Comparison of ENCODE assay signal across 2 cellular contexts in genomic region chr9:124598048-124598447, GRCh38.
TF ChIP-seq lines count a peak whose summit lies in the region.

No MANE protein-coding gene starts in this region.

TF ChIP-seq in GM23338, 12 proteins besides CTCF, POLR2A, EP300 and RAD21 (continued from another document):
- TF ChIP-seq CREB1 (CRISPR knock-in tag; IDR thresholded peaks at IDR 0.05; ENCODE audit: low read depth) (no peak), POLR2AphosphoS5 (IDR thresholded peaks at IDR 0.05; ENCODE audit: low read depth) (no peak), ZNF331 (CRISPR knock-in tag; IDR thresholded peaks at IDR 0.05; ENCODE audit: low read depth) (no peak), ZNF462 (CRISPR knock-in tag; IDR thresholded peaks at IDR 0.05) (no peak), EZH2 (IDR thresholded peaks at IDR 0.05; ENCODE audit: low read depth, unreplicated experiment) (no peak), STAT1 (IDR thresholded peaks at IDR 0.05; ENCODE audit: unreplicated experiment) (no peak), REST (IDR thresholded peaks at IDR 0.05; ENCODE audit: unreplicated experiment) (no peak)

TF ChIP-seq in WTC11, 78 proteins besides CTCF, POLR2A, EP300 and RAD21 (continued from another document):
- TF ChIP-seq AFF4 (CRISPR knock-in tag; IDR thresholded peaks at IDR 0.05; ENCODE audit: borderline replicate concordance) (no peak), MLX (CRISPR knock-in tag; IDR thresholded peaks at IDR 0.05) (no peak), ZNF138 (CRISPR knock-in tag; conservative IDR thresholded peaks at IDR 0.05) (no peak), GTF2I (CRISPR knock-in tag; conservative IDR thresholded peaks at IDR 0.05) (no peak), SMAD3 (CRISPR knock-in tag; IDR thresholded peaks at IDR 0.05; ENCODE audit: borderline replicate concordance) (no peak)
